2 cellular contexts compared by ENCODE assay signal in the genomic region with DNA sequence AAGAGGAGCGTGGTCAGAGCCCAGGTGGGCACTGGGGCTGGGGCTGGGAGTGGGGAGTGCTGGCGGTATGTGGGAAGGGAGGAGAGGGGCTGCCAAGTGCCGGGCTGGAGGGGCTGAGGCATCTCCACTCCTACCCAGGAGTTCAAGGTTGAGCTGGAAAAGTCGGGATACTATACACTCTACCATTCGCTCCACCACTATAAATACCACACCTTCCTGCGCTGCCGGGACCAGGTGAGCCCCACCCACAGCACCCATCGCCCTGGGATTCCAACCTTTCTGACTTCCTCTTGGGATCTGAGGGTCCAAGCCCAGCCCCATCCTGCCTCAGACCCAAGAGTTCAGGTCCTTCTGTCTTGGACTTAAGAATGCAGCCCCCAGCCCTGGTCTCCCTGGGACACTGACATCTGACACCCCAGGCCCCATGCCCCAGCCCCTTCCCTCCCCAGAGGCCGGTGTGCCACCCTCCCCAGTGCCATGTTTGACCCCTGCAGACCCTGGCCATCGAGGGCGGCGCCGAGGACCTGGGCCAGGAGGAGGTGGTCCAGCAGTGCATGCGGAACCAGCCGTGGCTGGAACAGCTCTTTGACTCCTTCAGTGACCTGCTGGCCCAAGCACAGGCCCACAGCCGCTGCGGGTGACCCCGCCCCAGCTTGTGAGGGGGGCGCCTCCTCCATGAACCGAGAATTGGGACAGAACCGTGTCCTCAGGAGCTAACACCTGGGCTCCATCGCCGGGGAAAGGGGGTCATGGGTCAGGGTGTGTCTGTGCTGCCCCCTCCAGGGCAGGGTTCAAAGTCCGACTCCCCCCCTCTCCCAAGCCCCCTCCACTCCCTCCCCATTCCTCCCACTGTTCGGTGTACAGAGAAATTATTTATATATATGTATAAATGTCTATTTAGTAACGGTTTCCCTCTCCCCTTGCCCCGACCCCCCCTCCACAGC.
TF ChIP-seq lines count a peak whose summit lies in the region.

No MANE protein-coding gene starts in this region.

TF ChIP-seq in HEK293, 187 proteins besides CTCF, POLR2A, EP300 and RAD21:
- TF ChIP-seq SP3 (tag by site-specific recombination; IDR thresholded peaks at IDR 0.05), result no peak
- TF ChIP-seq GLIS2 (tag by site-specific recombination; IDR thresholded peaks at IDR 0.05), result 0 out of 2 replicates have a peak, but pooled peaks have one; percentile 20

TF ChIP-seq in endothelial cell of umbilical vein, 7 proteins besides CTCF, POLR2A, EP300 and RAD21:
- TF ChIP-seq EZH2 (IDR thresholded peaks at IDR 0.05; ENCODE audit: borderline replicate concordance, low read depth, low read length, severe bottlenecking), result no peak
TF ChIP-seq in endothelial cell of umbilical vein: peak in this region for 0.
